ENCODE assay signal across 16 cellular contexts in genomic region chr1:218408942-218409341, GRCh38.
DNase-seq lines count a peak whose midpoint lies in the region; ATAC-seq, FAIRE-seq and TF ChIP-seq lines count a peak whose summit lies in the region.
"Had no signal": no experiment of that assay in that cellular context is flagged by ENCODE, and none has a peak within 500 bp of the region (broad histone marks: within the 10 kb centered on the region; RNA-seq: fewer than 3 reads in every experiment).

No MANE protein-coding gene starts in this region.

- H3K4me2 ChIP-seq in BLaER1 treated with 17β-estradiol and CSF1 and Interleukin-3, amounts not matched to agents 10 nM and 100 nM = peak overlapping the region in 6 of 11 experiments; percentile 9 to 36 (median 30); a peak in 8 of 22 replicates
- H3K4me2 ChIP-seq in astrocyte (ENCODE audit: low read length) = peak overlapping the region; percentile 44
- no peak overlapping the region for H3K4me2 ChIP-seq in SK-N-SH

- H3K4me1 ChIP-seq in BLaER1 treated with 17β-estradiol and CSF1 and Interleukin-3, amounts not matched to agents 10 nM and 100 nM = peaks cover 0 to 14% (median 10%) of the 10 kb centered on the region in 10 experiments; a peak in 11 of 20 replicates
- H3K4me1 ChIP-seq in HEK293 (ENCODE audit: control insufficient read depth, insufficient read depth, low read length) = no peaks in the 10 kb centered on the region
- peaks cover 22% of the 10 kb centered on the region for H3K4me1 ChIP-seq in astrocyte (ENCODE audit: insufficient read depth, low read length)
- H3K4me1 ChIP-seq in SK-N-SH (ENCODE audit: control insufficient read depth in 1 of 2, insufficient read depth in 2 of 2, low read depth in 1 of 2, low read length in 1 of 2) = no peaks in the 10 kb centered on the region
- peaks cover 13% of the 10 kb centered on the region for H3K4me1 ChIP-seq in foreskin keratinocyte

- H3K27me3 ChIP-seq in BLaER1 treated with 17β-estradiol and CSF1 and Interleukin-3, amounts not matched to agents 10 nM and 100 nM = no peaks in the 10 kb centered on the region
- H3K27me3 ChIP-seq in astrocyte (ENCODE audit: insufficient read depth, low read length) (no peaks in the 10 kb centered on the region), SK-N-SH (ENCODE audit: insufficient read depth) (no peaks in the 10 kb centered on the region), foreskin keratinocyte (no peaks in the 10 kb centered on the region)

- no peak for FAIRE-seq in astrocyte (lab: Jason Lieb, UNC)
- FAIRE-seq: GM18507 had no signal

- H3K27ac Mint-ChIP-seq in astrocyte (ENCODE audit: unreplicated experiment) (no peak overlapping the region), nephron progenitor cell (no peak overlapping the region), Calu3 (ENCODE audit: unreplicated experiment) (no peak overlapping the region)

- no peak overlapping the region for H3K9ac ChIP-seq in BLaER1 treated with 17β-estradiol and CSF1 and Interleukin-3, amounts not matched to agents 10 nM and 100 nM
- H3K9ac ChIP-seq in astrocyte (ENCODE audit: low read length) (no peak overlapping the region), SK-N-SH (no peak overlapping the region)

- H3K27me3 Mint-ChIP-seq in astrocyte (ENCODE audit: low read depth, unreplicated experiment) = no peaks in the 10 kb centered on the region
- no peaks in the 10 kb centered on the region for H3K27me3 Mint-ChIP-seq in nephron progenitor cell (ENCODE audit: low read depth, poor library complexity)
- H3K27me3 Mint-ChIP-seq in Calu3 (ENCODE audit: unreplicated experiment) = no peaks in the 10 kb centered on the region

- TF ChIP-seq CTCF in HEK293 (tag by site-specific recombination; IDR thresholded peaks at IDR 0.05) = no peak
- no peak for TF ChIP-seq CTCF in astrocyte (IDR thresholded peaks at IDR 0.05; ENCODE audit: insufficient read depth, low read depth, low read length)
- TF ChIP-seq CTCF in nephron progenitor cell (IDR thresholded peaks at IDR 0.05) = no peak
- no peak for TF ChIP-seq CTCF in SK-N-SH (IDR thresholded peaks at IDR 0.05)
- TF ChIP-seq CTCF in GM13977 (IDR thresholded peaks at IDR 0.05; ENCODE audit: extremely low read depth, insufficient read depth, missing control alignments) = no peak
- TF ChIP-seq CTCF in foreskin keratinocyte (conservative IDR thresholded peaks at IDR 0.05) = no peak
- no peak for TF ChIP-seq CTCF in Calu3 (IDR thresholded peaks at IDR 0.05; ENCODE audit: unreplicated experiment)

- H3K36me3 Mint-ChIP-seq in astrocyte (ENCODE audit: low read depth, unreplicated experiment) = peaks cover 63% of the 10 kb centered on the region
- peaks cover 27% of the 10 kb centered on the region for H3K36me3 Mint-ChIP-seq in nephron progenitor cell (ENCODE audit: low read depth)
- no peaks in the 10 kb centered on the region for H3K36me3 Mint-ChIP-seq in Calu3 (ENCODE audit: insufficient read depth, unreplicated experiment)

- no peak for ATAC-seq in foreskin keratinocyte

- H3K27ac ChIP-seq in BLaER1 treated with 17β-estradiol and CSF1 and Interleukin-3, amounts not matched to agents 10 nM and 100 nM = no peak overlapping the region
- no peak overlapping the region for H3K27ac ChIP-seq in HEK293 (ENCODE audit: extremely low read depth, low read depth, low read length)
- peak overlapping the region; percentile 59 for H3K27ac ChIP-seq in astrocyte (ENCODE audit: low read depth, low read length)
- no peak overlapping the region for H3K27ac ChIP-seq in SK-N-SH (ENCODE audit: low read depth in 2 of 2, low read length in 1 of 2)
- H3K27ac ChIP-seq in foreskin keratinocyte = no peak overlapping the region

- H3K79me2 ChIP-seq in astrocyte (ENCODE audit: insufficient read depth, low read length) = peaks cover 83% of the 10 kb centered on the region
- H3K79me2 ChIP-seq in SK-N-SH (ENCODE audit: insufficient read depth) = no peaks in the 10 kb centered on the region

- no peak for TF ChIP-seq RAD21 in SK-N-SH (IDR thresholded peaks at IDR 0.05; ENCODE audit: low read length)

- H3K9me3 Mint-ChIP-seq in astrocyte (ENCODE audit: unreplicated experiment) = no peaks in the 10 kb centered on the region
- no peaks in the 10 kb centered on the region for H3K9me3 Mint-ChIP-seq in nephron progenitor cell
- no peaks in the 10 kb centered on the region for H3K9me3 Mint-ChIP-seq in Calu3 (ENCODE audit: low read depth, unreplicated experiment)

- no peaks in the 10 kb centered on the region for H3K9me2 ChIP-seq in SK-N-SH

- H3K4me3 Mint-ChIP-seq in astrocyte (ENCODE audit: unreplicated experiment) (no peak overlapping the region), nephron progenitor cell (no peak overlapping the region), Calu3 (ENCODE audit: low read depth, unreplicated experiment) (no peak overlapping the region)

- TF ChIP-seq EP300 in SK-N-SH (IDR thresholded peaks at IDR 0.05; ENCODE audit: borderline replicate concordance in 1 of 2, low read depth in 1 of 2, low read length in 1 of 2) = no peak

- H3K4me3 ChIP-seq in BLaER1 treated with 17β-estradiol and CSF1 and Interleukin-3, amounts not matched to agents 10 nM and 100 nM = no peak overlapping the region
- no peak overlapping the region for H3K4me3 ChIP-seq in HEK293 (ENCODE audit: low read depth, low read length)
- H3K4me3 ChIP-seq in astrocyte (ENCODE audit: insufficient read depth, low read depth, low read length) = no peak overlapping the region
- no peak overlapping the region for H3K4me3 ChIP-seq in SK-N-SH (ENCODE audit: low read depth in 2 of 2, low read length in 1 of 2)

- in situ Hi-C loops in GM13977 (cut with MboI; ENCODE audit: low pct_unique_long_range_greater_than_20kb, low sequenced_read_pairs, unreplicated experiment) = no loop called here

- no TSS peak for BruUV-seq in Calu3 (replicated peaks; lab: Mats Ljungman, UMichigan)

- H3K9me3 ChIP-seq in BLaER1 treated with 17β-estradiol and CSF1 and Interleukin-3, amounts not matched to agents 10 nM and 100 nM (replicated peaks in 1 of 11) = no peaks in the 10 kb centered on the region
- no peaks in the 10 kb centered on the region for H3K9me3 ChIP-seq in HEK293 (ENCODE audit: control insufficient read depth, insufficient read depth, low read depth, low read length)
- H3K9me3 ChIP-seq in astrocyte (ENCODE audit: insufficient read depth, low read depth, low read length) = no peaks in the 10 kb centered on the region
- H3K9me3 ChIP-seq in SK-N-SH = no peaks in the 10 kb centered on the region

- CTCF ChIA-PET in HEK293 (lab: Yijun Ruan, JAX) = no interaction called here
- CTCF ChIA-PET in SK-N-SH (lab: Yijun Ruan, JAX) = no interaction called here
- CTCF ChIA-PET in Calu3 (lab: Charles Lee) = no interaction called here

- H3K36me3 ChIP-seq in BLaER1 treated with 17β-estradiol and CSF1 and Interleukin-3, amounts not matched to agents 10 nM and 100 nM = no peaks in the 10 kb centered on the region
- no peaks in the 10 kb centered on the region for H3K36me3 ChIP-seq in HEK293 (ENCODE audit: control insufficient read depth in 2 of 2, insufficient read depth in 1 of 2, low read length in 2 of 2)
- peaks cover 35% of the 10 kb centered on the region for H3K36me3 ChIP-seq in astrocyte (ENCODE audit: insufficient read depth, low read length)
- no peaks in the 10 kb centered on the region for H3K36me3 ChIP-seq in SK-N-SH (replicated peaks in 1 of 2; ENCODE audit: control insufficient read depth in 1 of 2, insufficient read depth in 2 of 2, low read length in 1 of 2)

- intact Hi-C loops in Calu3 (cut with micrococcal nuclease; ENCODE audit: unreplicated experiment) = no loop called here

- peaks cover 43% of the 10 kb centered on the region for H3K4me1 Mint-ChIP-seq in astrocyte (ENCODE audit: low read depth, unreplicated experiment)
- H3K4me1 Mint-ChIP-seq in nephron progenitor cell = peaks cover 7% of the 10 kb centered on the region
- no peaks in the 10 kb centered on the region for H3K4me1 Mint-ChIP-seq in Calu3 (ENCODE audit: low read depth, unreplicated experiment)

- 92% methylated on average over 7 of the region's 9 CpGs for whole genome bisulfite sequencing in SK-N-SH (ENCODE audit: low lambda C conversion rate)

- no peaks in the 10 kb centered on the region for H3F3A ChIP-seq in SK-N-SH (replicated peaks; ENCODE audit: insufficient read depth)

- H4K20me1 ChIP-seq in BLaER1 treated with 17β-estradiol and CSF1 and Interleukin-3, amounts not matched to agents 10 nM and 100 nM = no peaks in the 10 kb centered on the region
- H4K20me1 ChIP-seq in astrocyte (ENCODE audit: insufficient read depth, low read length) (peaks cover 30% of the 10 kb centered on the region), SK-N-SH (ENCODE audit: insufficient read depth) (no peaks in the 10 kb centered on the region)

- POLR2A ChIA-PET in HEK293 (lab: Yijun Ruan, JAX) = no interaction called here
- POLR2A ChIA-PET in SK-N-SH (lab: Yijun Ruan, JAX) = no interaction called here

- no peak for DNase-seq in astrocyte (ENCODE audit: low read depth)
- DNase-seq in nephron progenitor cell = peak; percentile 5
- no peak for DNase-seq in SK-N-SH
- DNase-seq in GM13977 (ENCODE audit: low spot score) = no peak
- no peak for DNase-seq in foreskin keratinocyte
- DNase-seq in Calu3 = no peak
- DNase-seq: C1 segment of cervical spinal cord, DMS153, HCEC 1CT, NCI-H1436 treated with DMSO at 0.1 percent for 48 hours, NCI-H345, NCI-H774, SIG-M5 had no signal

- H2AFZ ChIP-seq in astrocyte (ENCODE audit: low read depth, low read length) (no peak overlapping the region), SK-N-SH (ENCODE audit: low read depth) (no peak overlapping the region)

TF ChIP-seq in HEK293, 187 proteins besides CTCF, POLR2A, EP300 and RAD21:
- 0 out of 2 replicates have a peak, but pooled peaks have one; percentile 9 for TF ChIP-seq ZIC2 (tag by site-specific recombination; IDR thresholded peaks at IDR 0.05)
- no peak for TF ChIP-seq ZNF112 (tag by site-specific recombination; IDR thresholded peaks at IDR 0.05)
- TF ChIP-seq ZBTB17 (tag by site-specific recombination; IDR thresholded peaks at IDR 0.05) = no peak
- TF ChIP-seq GLI4 (tag by site-specific recombination; IDR thresholded peaks at IDR 0.05) = no peak
- no peak for TF ChIP-seq ZNF670 (tag by site-specific recombination; IDR thresholded peaks at IDR 0.05; ENCODE audit: low read depth)
- no peak for TF ChIP-seq ZNF324 (tag by site-specific recombination; IDR thresholded peaks at IDR 0.05)
TF ChIP-seq in HEK293: peak in this region for 1.

TF ChIP-seq in SK-N-SH, 30 proteins besides CTCF, POLR2A, EP300 and RAD21:
- TF ChIP-seq RCOR1 (IDR thresholded peaks at IDR 0.05; ENCODE audit: low read length) (no peak), TAF1 (IDR thresholded peaks at IDR 0.05; ENCODE audit: borderline replicate concordance, low read depth, low read length) (no peak)
